Comparison of ENCODE assay signal across 2 cellular contexts in the genomic region with DNA sequence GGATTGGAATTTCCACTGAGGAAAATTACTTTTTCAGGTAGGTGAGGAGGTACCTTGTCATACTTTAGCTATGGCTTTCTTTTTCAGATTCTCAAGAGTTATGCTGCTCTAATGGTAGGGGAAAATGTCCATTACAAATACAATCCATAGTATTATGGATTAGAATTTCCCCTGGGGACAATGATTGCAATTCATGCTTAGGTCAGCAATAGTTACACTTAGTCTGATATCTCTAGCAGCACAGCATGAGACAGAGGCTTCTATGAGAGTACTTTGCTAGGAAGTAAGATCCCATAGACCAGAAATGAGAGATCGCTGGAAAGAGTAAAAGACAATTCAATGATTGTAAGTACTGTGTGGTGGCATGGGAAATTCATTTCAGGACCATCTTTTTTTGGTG.
TF ChIP-seq lines count a peak whose summit lies in the region.

No MANE protein-coding gene starts in this region.

TF ChIP-seq in HepG2, 621 proteins besides CTCF, POLR2A, EP300 and RAD21 (continued from another document):
- TF ChIP-seq, protein P1, sequence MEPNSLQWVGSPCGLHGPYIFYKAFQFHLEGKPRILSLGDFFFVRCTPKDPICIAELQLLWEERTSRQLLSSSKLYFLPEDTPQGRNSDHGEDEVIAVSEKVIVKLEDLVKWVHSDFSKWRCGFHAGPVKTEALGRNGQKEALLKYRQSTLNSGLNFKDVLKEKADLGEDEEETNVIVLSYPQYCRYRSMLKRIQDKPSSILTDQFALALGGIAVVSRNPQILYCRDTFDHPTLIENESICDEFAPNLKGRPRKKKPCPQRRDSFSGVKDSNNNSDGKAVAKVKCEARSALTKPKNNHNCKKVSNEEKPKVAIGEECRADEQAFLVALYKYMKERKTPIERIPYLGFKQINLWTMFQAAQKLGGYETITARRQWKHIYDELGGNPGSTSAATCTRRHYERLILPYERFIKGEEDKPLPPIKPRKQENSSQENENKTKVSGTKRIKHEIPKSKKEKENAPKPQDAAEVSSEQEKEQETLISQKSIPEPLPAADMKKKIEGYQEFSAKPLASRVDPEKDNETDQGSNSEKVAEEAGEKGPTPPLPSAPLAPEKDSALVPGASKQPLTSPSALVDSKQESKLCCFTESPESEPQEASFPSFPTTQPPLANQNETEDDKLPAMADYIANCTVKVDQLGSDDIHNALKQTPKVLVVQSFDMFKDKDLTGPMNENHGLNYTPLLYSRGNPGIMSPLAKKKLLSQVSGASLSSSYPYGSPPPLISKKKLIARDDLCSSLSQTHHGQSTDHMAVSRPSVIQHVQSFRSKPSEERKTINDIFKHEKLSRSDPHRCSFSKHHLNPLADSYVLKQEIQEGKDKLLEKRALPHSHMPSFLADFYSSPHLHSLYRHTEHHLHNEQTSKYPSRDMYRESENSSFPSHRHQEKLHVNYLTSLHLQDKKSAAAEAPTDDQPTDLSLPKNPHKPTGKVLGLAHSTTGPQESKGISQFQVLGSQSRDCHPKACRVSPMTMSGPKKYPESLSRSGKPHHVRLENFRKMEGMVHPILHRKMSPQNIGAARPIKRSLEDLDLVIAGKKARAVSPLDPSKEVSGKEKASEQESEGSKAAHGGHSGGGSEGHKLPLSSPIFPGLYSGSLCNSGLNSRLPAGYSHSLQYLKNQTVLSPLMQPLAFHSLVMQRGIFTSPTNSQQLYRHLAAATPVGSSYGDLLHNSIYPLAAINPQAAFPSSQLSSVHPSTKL (CRISPR knock-in tag; IDR thresholded peaks at IDR 0.05): no peak
- TF ChIP-seq MAFK (conservative IDR thresholded peaks at IDR 0.05 in 1 of 2, IDR thresholded peaks at IDR 0.05 in 1 of 2; ENCODE audit: low read length in 2 of 2): peak; percentile 84 to 95

TF ChIP-seq in K562, 482 proteins besides CTCF, POLR2A, EP300 and RAD21 (continued from another document):
- TF ChIP-seq, protein P2, sequence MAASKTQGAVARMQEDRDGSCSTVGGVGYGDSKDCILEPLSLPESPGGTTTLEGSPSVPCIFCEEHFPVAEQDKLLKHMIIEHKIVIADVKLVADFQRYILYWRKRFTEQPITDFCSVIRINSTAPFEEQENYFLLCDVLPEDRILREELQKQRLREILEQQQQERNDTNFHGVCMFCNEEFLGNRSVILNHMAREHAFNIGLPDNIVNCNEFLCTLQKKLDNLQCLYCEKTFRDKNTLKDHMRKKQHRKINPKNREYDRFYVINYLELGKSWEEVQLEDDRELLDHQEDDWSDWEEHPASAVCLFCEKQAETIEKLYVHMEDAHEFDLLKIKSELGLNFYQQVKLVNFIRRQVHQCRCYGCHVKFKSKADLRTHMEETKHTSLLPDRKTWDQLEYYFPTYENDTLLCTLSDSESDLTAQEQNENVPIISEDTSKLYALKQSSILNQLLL (CRISPR knock-in tag; IDR thresholded peaks at IDR 0.05; ENCODE audit: borderline replicate concordance): no peak
- no peak for TF ChIP-seq MXI1 (IDR thresholded peaks at IDR 0.05; ENCODE audit: low read depth, low read length)
